In genomic region chr9:74921732-74922131, GRCh38 we compare ENCODE assay signal across 15 cellular contexts. TPM values are rescaled to one million over a fixed set of nuclear protein-coding genes. Genes with fewer than 3 reads are reported as not detected.
DNase-seq lines count a peak whose midpoint lies in the region; ATAC-seq and TF ChIP-seq lines count a peak whose summit lies in the region.
"Had no signal": no experiment of that assay in that cellular context is flagged by ENCODE, and none has a peak within 500 bp of the region (broad histone marks: within the 10 kb centered on the region; RNA-seq: fewer than 3 reads in every experiment).

No MANE protein-coding gene starts in this region.

- peak; percentile 50 to 73 for DNase-seq in erythroblast (lab: John Stamatoyannopoulos, UW)
- DNase-seq in left colon = no peak
- no peak for DNase-seq in progenitor cell of endocrine pancreas (ENCODE audit: low spot score, unreplicated experiment)
- no peak for DNase-seq in activated T-helper 2 cell treated with anti-CD3 and anti-CD28 coated beads, Interferon-gamma antibody, Interleukin-2, Interleukin-4, amounts not matched to agents 10 μg/mL and 5 μg/mL and 100 μg/mL, durations not matched to agents 14 hours and 24 hours and 36 hours (ENCODE audit: low spot score)
- DNase-seq in activated CD8-positive, alpha-beta memory T cell treated with anti-CD3 and anti-CD28 coated beads for 24 hours = no peak
- DNase-seq in NCI-H524 treated with DMSO at 0.1 percent for 48 hours (lab: John Stamatoyannopoulos, UW) = no peak
- DNase-seq: AML-193; Caco-2; Calu3; CD4-positive, alpha-beta T cell; CD8-positive, alpha-beta T cell; DMS79 treated with DMSO at 0.1 percent for 48 hours; GF-D8 had no signal

- intact Hi-C loops in left colon (cut with DNase I, micrococcal nuclease) = no loop called here
- intact Hi-C loops in activated T-helper 2 cell treated with anti-CD3 and anti-CD28 coated beads, Interferon-gamma antibody, Interleukin-2, Interleukin-4, amounts not matched to agents 10 μg/mL and 5 μg/mL and 100 μg/mL, durations not matched to agents 14 hours and 24 hours and 36 hours (cut with micrococcal nuclease) = no loop called here

- peak overlapping the region; percentile 29 for H3K27ac Mint-ChIP-seq in progenitor cell of endocrine pancreas
- no peak overlapping the region for H3K27ac Mint-ChIP-seq in activated T-helper 2 cell treated with anti-CD3 and anti-CD28 coated beads, Interferon-gamma antibody, Interleukin-2, Interleukin-4, amounts not matched to agents 10 μg/mL and 5 μg/mL and 100 μg/mL, durations not matched to agents 14 hours and 24 hours and 36 hours
- H3K27ac Mint-ChIP-seq: B cell; CD4-positive, alpha-beta T cell; CD8-positive, alpha-beta T cell had no signal

- no peaks in the 10 kb centered on the region for H3K27me3 Mint-ChIP-seq in progenitor cell of endocrine pancreas
- peaks cover 2% of the 10 kb centered on the region for H3K27me3 Mint-ChIP-seq in activated T-helper 2 cell treated with anti-CD3 and anti-CD28 coated beads, Interferon-gamma antibody, Interleukin-2, Interleukin-4, amounts not matched to agents 10 μg/mL and 5 μg/mL and 100 μg/mL, durations not matched to agents 14 hours and 24 hours and 36 hours (ENCODE audit: low read depth)

- no peak for TF ChIP-seq POLR2A in erythroblast (IDR thresholded peaks at IDR 0.05; ENCODE audit: low read length)

- no peak for TF ChIP-seq CTCF in progenitor cell of endocrine pancreas (IDR thresholded peaks at IDR 0.05; ENCODE audit: unreplicated experiment)

- no peak overlapping the region for H3K4me3 Mint-ChIP-seq in progenitor cell of endocrine pancreas (ENCODE audit: low read depth)
- no peak overlapping the region for H3K4me3 Mint-ChIP-seq in activated T-helper 2 cell treated with anti-CD3 and anti-CD28 coated beads, Interferon-gamma antibody, Interleukin-2, Interleukin-4, amounts not matched to agents 10 μg/mL and 5 μg/mL and 100 μg/mL, durations not matched to agents 14 hours and 24 hours and 36 hours (ENCODE audit: low read depth)
- H3K4me3 Mint-ChIP-seq: B cell; CD4-positive, alpha-beta T cell; CD8-positive, alpha-beta T cell had no signal

- H3K36me3 Mint-ChIP-seq in progenitor cell of endocrine pancreas (ENCODE audit: insufficient read depth) = no peaks in the 10 kb centered on the region
- H3K36me3 Mint-ChIP-seq in activated T-helper 2 cell treated with anti-CD3 and anti-CD28 coated beads, Interferon-gamma antibody, Interleukin-2, Interleukin-4, amounts not matched to agents 10 μg/mL and 5 μg/mL and 100 μg/mL, durations not matched to agents 14 hours and 24 hours and 36 hours (ENCODE audit: low read depth) = no peaks in the 10 kb centered on the region
- H3K36me3 Mint-ChIP-seq: CD8-positive, alpha-beta T cell had no signal

- no peaks in the 10 kb centered on the region for H3K4me1 Mint-ChIP-seq in progenitor cell of endocrine pancreas (ENCODE audit: low read depth)
- H3K4me1 Mint-ChIP-seq in activated T-helper 2 cell treated with anti-CD3 and anti-CD28 coated beads, Interferon-gamma antibody, Interleukin-2, Interleukin-4, amounts not matched to agents 10 μg/mL and 5 μg/mL and 100 μg/mL, durations not matched to agents 14 hours and 24 hours and 36 hours (ENCODE audit: low read depth) = no peaks in the 10 kb centered on the region
- H3K4me1 Mint-ChIP-seq: B cell had no signal

- H3K9me3 Mint-ChIP-seq in progenitor cell of endocrine pancreas (ENCODE audit: low read depth) = no peaks in the 10 kb centered on the region
- no peaks in the 10 kb centered on the region for H3K9me3 Mint-ChIP-seq in activated T-helper 2 cell treated with anti-CD3 and anti-CD28 coated beads, Interferon-gamma antibody, Interleukin-2, Interleukin-4, amounts not matched to agents 10 μg/mL and 5 μg/mL and 100 μg/mL, durations not matched to agents 14 hours and 24 hours and 36 hours
- H3K9me3 Mint-ChIP-seq: CD4-positive, alpha-beta T cell; CD8-positive, alpha-beta T cell had no signal

- ATAC-seq in left colon = peak; percentile 95
- ATAC-seq: A549; CD8-positive, alpha-beta T cell had no signal

RNA-seq across cellular contexts. Expression of gene C9orf40, which starts 31.0 kb away (rescaled TPM):
- total RNA-seq in left colon (10 to 100 TPM in 1 of 2 donors, 1 to 10 TPM in 1; 9.6 to 10.7 TPM), progenitor cell of endocrine pancreas (4.8 and 5.1 TPM in 2 replicates)
- 19.2 and 19.6 TPM in 2 replicates for total RNA-seq in activated T-helper 2 cell treated with anti-CD3 and anti-CD28 coated beads, Interferon-gamma antibody, Interleukin-2, Interleukin-4, amounts not matched to agents 10 μg/mL and 5 μg/mL and 100 μg/mL, durations not matched to agents 14 hours and 24 hours and 36 hours

RNA-seq across cellular contexts. Expression of gene TRPM6, which starts 34.0 kb away (rescaled TPM):
- total RNA-seq in left colon = 10 to 100 TPM; 48.0 to 88.4 TPM
- 0.10 and 0.20 TPM in 2 replicates for total RNA-seq in progenitor cell of endocrine pancreas
- total RNA-seq in activated T-helper 2 cell treated with anti-CD3 and anti-CD28 coated beads, Interferon-gamma antibody, Interleukin-2, Interleukin-4, amounts not matched to agents 10 μg/mL and 5 μg/mL and 100 μg/mL, durations not matched to agents 14 hours and 24 hours and 36 hours = 0.05 and 0.09 TPM in 2 replicates
- total RNA-seq: B cell; Calu3; CD4-positive, alpha-beta T cell; CD8-positive, alpha-beta T cell had no signal

Comparison
In these comparisons a context has a peak if more than half of its experiments do, and no peak if none do; other contexts are left out.
1. DNase-seq: peak in erythroblast (2 of 2); none in left colon (0 of 2), progenitor cell of endocrine pancreas (single experiment), activated T-helper 2 cell treated with anti-CD3 and anti-CD28 coated beads, Interferon-gamma antibody, Interleukin-2, Interleukin-4, amounts not matched to agents 10 μg/mL and 5 μg/mL and 100 μg/mL, durations not matched to agents 14 hours and 24 hours and 36 hours (single experiment), activated CD8-positive, alpha-beta memory T cell treated with anti-CD3 and anti-CD28 coated beads for 24 hours (single experiment) and NCI-H524 treated with DMSO at 0.1 percent for 48 hours (single experiment).
2. RNA of gene TRPM6, which starts 34.0 kb away (total RNA-seq): 48.0 to 88.4 TPM in left colon; 0.10 to 0.20 TPM in progenitor cell of endocrine pancreas and 0.05 to 0.09 TPM in activated T-helper 2 cell treated with anti-CD3 and anti-CD28 coated beads, Interferon-gamma antibody, Interleukin-2, Interleukin-4, amounts not matched to agents 10 μg/mL and 5 μg/mL and 100 μg/mL, durations not matched to agents 14 hours and 24 hours and 36 hours; every median in the first group is over 10 times any median in the second.